In the genomic region with DNA sequence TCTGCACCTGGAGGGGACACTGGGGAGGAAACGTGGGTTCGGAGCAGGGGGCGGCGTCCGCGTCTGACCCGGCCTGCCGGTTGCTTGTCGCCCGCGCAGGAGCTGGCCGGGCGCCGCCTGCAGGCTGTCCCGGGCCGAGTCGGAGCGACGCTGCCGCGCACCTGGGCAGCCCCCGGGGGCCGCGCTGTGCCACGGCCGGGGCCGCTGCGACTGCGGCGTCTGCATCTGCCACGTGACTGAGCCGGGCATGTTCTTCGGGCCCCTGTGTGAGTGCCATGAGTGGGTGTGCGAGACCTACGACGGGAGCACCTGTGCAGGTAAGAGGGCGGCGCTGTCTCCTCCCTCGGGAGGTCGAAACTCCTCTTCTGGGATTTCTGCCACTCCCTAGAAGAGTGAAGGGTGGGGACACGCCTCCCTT, we compare ENCODE assay signal across 9 cellular contexts. TPM values are rescaled to one million over a fixed set of nuclear protein-coding genes. Genes with fewer than 3 reads are reported as not detected.
A peak's percentile ranks its signal among the peaks of the same experiment; 100 is the strongest.
DNase-seq lines count a peak whose midpoint lies in the region; ATAC-seq and TF ChIP-seq lines count a peak whose summit lies in the region.
"Had no signal": no experiment of that assay in that cellular context is flagged by ENCODE, and none has a peak within 500 bp of the region (broad histone marks: within the 10 kb centered on the region; RNA-seq: fewer than 3 reads in every experiment).

No MANE protein-coding gene starts in this region.

- peaks cover 66% of the 10 kb centered on the region for H3K4me1 ChIP-seq in osteoblast (ENCODE audit: insufficient read depth, low read length)

- no peaks in the 10 kb centered on the region for H3K36me3 Mint-ChIP-seq in effector memory CD8-positive, alpha-beta T cell (ENCODE audit: insufficient read depth)

- no peak overlapping the region for H3K27ac Mint-ChIP-seq in effector memory CD8-positive, alpha-beta T cell

- H3K4me3 ChIP-seq in osteoblast (ENCODE audit: insufficient read depth, low read length) = peak overlapping the region; percentile 90

- peak overlapping the region; percentile 82 for H3K27ac ChIP-seq in osteoblast (ENCODE audit: low read depth, low read length)
- H3K27ac ChIP-seq: neutrophil had no signal

- peak overlapping the region; percentile 11 for H2AFZ ChIP-seq in osteoblast (ENCODE audit: low read length)

- H3K36me3 ChIP-seq in osteoblast (ENCODE audit: insufficient read depth, low read length) = peaks cover 16% of the 10 kb centered on the region
- H3K36me3 ChIP-seq: neutrophil had no signal

- H3K9me3 ChIP-seq in osteoblast (ENCODE audit: low read depth, low read length) = no peaks in the 10 kb centered on the region
- H3K9me3 ChIP-seq: neutrophil had no signal

- peak; percentile 22 for TF ChIP-seq CTCF in osteoblast (IDR thresholded peaks at IDR 0.05; ENCODE audit: extremely low read depth, low read depth, low read length)

- H3K79me2 ChIP-seq in osteoblast (ENCODE audit: insufficient read depth, low read length) = peaks cover 59% of the 10 kb centered on the region

- H3K9me3 Mint-ChIP-seq in effector memory CD8-positive, alpha-beta T cell = no peaks in the 10 kb centered on the region

- peak in 1 of 3 experiments; percentile 1 for DNase-seq in effector memory CD8-positive, alpha-beta T cell
- DNase-seq in osteoblast (ENCODE audit: insufficient read length, low spot score, missing footprints) (peak; percentile 60), inferior parietal cortex (ENCODE audit: extremely low spot score) (no peak), UCSD-AML1 (lab: John Stamatoyannopoulos, UW; ENCODE audit: unreplicated experiment) (no peak), midbrain (lab: John Stamatoyannopoulos, UW) (no peak)

- peaks cover 19 to 28% of the 10 kb centered on the region in 2 donors for H3K27me3 Mint-ChIP-seq in effector memory CD8-positive, alpha-beta T cell

- H3K4me2 ChIP-seq in osteoblast (ENCODE audit: insufficient read depth, low read length) = peak overlapping the region; percentile 95

- H3K27me3 ChIP-seq in osteoblast (ENCODE audit: insufficient read depth, low read length) = no peaks in the 10 kb centered on the region

- no peaks in the 10 kb centered on the region for H4K20me1 ChIP-seq in osteoblast (ENCODE audit: insufficient read depth, low read length)

- H3K4me3 Mint-ChIP-seq in effector memory CD8-positive, alpha-beta T cell = peak overlapping the region in 1 of 2 donors; percentile 73

- H3K4me1 Mint-ChIP-seq in effector memory CD8-positive, alpha-beta T cell (ENCODE audit: low read depth in 2 of 2) = peaks cover 0 to 5% of the 10 kb centered on the region in 2 donors

- ATAC-seq in GM19372 (IDR thresholded peaks at IDR 0.05; ENCODE audit: low read depth, unreplicated experiment) (peak; percentile 47), HG03442 (IDR thresholded peaks at IDR 0.05; ENCODE audit: unreplicated experiment) (peak; percentile 26), HG03108 (IDR thresholded peaks at IDR 0.05; ENCODE audit: unreplicated experiment) (no peak)
- ATAC-seq in effector memory CD8-positive, alpha-beta T cell (replicated peaks) = peak; percentile 54

RNA-seq across cellular contexts. Expression of a gene that starts 1.3 kb away (rescaled TPM):
- total RNA-seq in osteoblast = 360 and 398 TPM in 2 replicates

RNA-seq across cellular contexts. Expression of a gene that starts 37.5 kb away (rescaled TPM):
- 10.6 and 11.2 TPM in 2 replicates for total RNA-seq in osteoblast
